Comparison of ENCODE assay signal across 8 cellular contexts in genomic region chr1:53945183-53945432, GRCh38. TPM values are rescaled to one million over a fixed set of nuclear protein-coding genes. Genes with fewer than 3 reads are reported as not detected.
A peak's percentile ranks its signal among the peaks of the same experiment; 100 is the strongest.
DNase-seq lines count a peak whose midpoint lies in the region; ATAC-seq and TF ChIP-seq lines count a peak whose summit lies in the region.

No MANE protein-coding gene starts in this region.

- H3K27me3 ChIP-seq in GM23248 (replicated peaks; ENCODE audit: insufficient read depth) (no peaks in the 10 kb centered on the region), SU-DHL-6 (ENCODE audit: low read length) (no peaks in the 10 kb centered on the region), skeletal muscle satellite cell (ENCODE audit: control insufficient read depth, insufficient read depth, low read length) (no peaks in the 10 kb centered on the region)

- H3K4me3 ChIP-seq in GM23248, result peak overlapping the region; percentile 97
- H3K4me3 ChIP-seq in SU-DHL-6 (ENCODE audit: insufficient read depth, low read length, poor library complexity, severe bottlenecking), result peak overlapping the region; percentile 63
- peak overlapping the region; percentile 96 for H3K4me3 ChIP-seq in fibroblast of villous mesenchyme (ENCODE audit: low read depth, low read length)
- H3K4me3 ChIP-seq in skeletal muscle satellite cell (ENCODE audit: low read length), result peak overlapping the region; percentile 88

- ATAC-seq in GM18511 (IDR thresholded peaks at IDR 0.05; ENCODE audit: unreplicated experiment) (no peak), GM18873 (IDR thresholded peaks at IDR 0.05; ENCODE audit: low FRiP score, unreplicated experiment) (no peak)

- H3K9me3 ChIP-seq in GM23248 (ENCODE audit: low read depth) (no peaks in the 10 kb centered on the region), SU-DHL-6 (ENCODE audit: insufficient read depth, low read length) (no peaks in the 10 kb centered on the region), skeletal muscle satellite cell (replicated peaks; ENCODE audit: low read length) (no peaks in the 10 kb centered on the region)

- H3K4me1 ChIP-seq in GM23248 (ENCODE audit: insufficient read depth), result peaks cover 25% of the 10 kb centered on the region
- H3K4me1 ChIP-seq in skeletal muscle satellite cell (ENCODE audit: control insufficient read depth, insufficient read depth, low read length), result peaks cover 23% of the 10 kb centered on the region

- H3K27ac ChIP-seq in GM23248 (peak overlapping the region; percentile 86), SU-DHL-6 (ENCODE audit: low read depth, low read length) (peak overlapping the region; percentile 76)

- peak overlapping the region; percentile 98 for H2AFZ ChIP-seq in GM23248
- H2AFZ ChIP-seq in SU-DHL-6 (ENCODE audit: low read depth, low read length, severe bottlenecking), result peak overlapping the region; percentile 79

- peak; percentile 71 for DNase-seq in GM23248
- DNase-seq in fibroblast of villous mesenchyme (ENCODE audit: low read depth), result no peak
- DNase-seq in NOMO-1 treated with DMSO at 0.1 percent for 48 hours (lab: John Stamatoyannopoulos, UW; ENCODE audit: unreplicated experiment), result no peak
- no peak for DNase-seq in hepatic stellate cell (ENCODE audit: low spot score)

- peaks cover 6% of the 10 kb centered on the region; the same call in 1 of the 2 replicates for H3K9me2 ChIP-seq in GM23248 (ENCODE audit: insufficient read depth)
- no peaks in the 10 kb centered on the region for H3K9me2 ChIP-seq in SU-DHL-6 (replicated peaks; ENCODE audit: insufficient read depth, low read length)

- in situ Hi-C loops in GM23248 (cut with MboI), result no loop called here

- H3F3A ChIP-seq in GM23248 (ENCODE audit: insufficient read depth) (0 out of 2 replicates have a peak, but pooled peaks cover 3% of the 10 kb centered on the region), SU-DHL-6 (ENCODE audit: insufficient read depth) (peaks cover 14% of the 10 kb centered on the region; the same call in 1 of the 2 replicates)

- peak overlapping the region; percentile 92 for H3K4me2 ChIP-seq in GM23248 (ENCODE audit: unreplicated experiment)
- peak overlapping the region; percentile 85 for H3K4me2 ChIP-seq in SU-DHL-6 (ENCODE audit: low read depth, low read length, poor library complexity, severe bottlenecking)
- H3K4me2 ChIP-seq in skeletal muscle satellite cell (ENCODE audit: low read length), result peak overlapping the region; percentile 83

- no peak for TF ChIP-seq CTCF in SU-DHL-6 (IDR thresholded peaks at IDR 0.05; ENCODE audit: insufficient read depth, low read length, poor library complexity, severe bottlenecking)
- no peak for TF ChIP-seq CTCF in fibroblast of villous mesenchyme (IDR thresholded peaks at IDR 0.05; ENCODE audit: insufficient read depth, low read depth, low read length)

- H3K79me2 ChIP-seq in GM23248 (ENCODE audit: insufficient read depth) (peaks cover 89% of the 10 kb centered on the region), SU-DHL-6 (ENCODE audit: insufficient read depth, low read length) (peaks cover 54% of the 10 kb centered on the region)

- 0% methylated on average over 16 of the region's 16 CpGs for WGBS in GM23248 (ENCODE audit: low coverage in 1 of 2, low lambda C conversion rate in 2 of 2, missing lambda C conversion rate in 2 of 2), 2 experiments

- no peaks in the 10 kb centered on the region for H3K36me3 ChIP-seq in GM23248 (ENCODE audit: low read depth)
- H3K36me3 ChIP-seq in SU-DHL-6 (ENCODE audit: low read length), result no peaks in the 10 kb centered on the region
- peaks cover 6% of the 10 kb centered on the region for H3K36me3 ChIP-seq in skeletal muscle satellite cell (ENCODE audit: insufficient read depth, low read length)

- H3K9ac ChIP-seq in GM23248 (peak overlapping the region; percentile 95), SU-DHL-6 (ENCODE audit: low read length) (peak overlapping the region; percentile 86), skeletal muscle satellite cell (ENCODE audit: low read depth, low read length) (peak overlapping the region; percentile 86)

- H4K20me1 ChIP-seq in GM23248 (ENCODE audit: insufficient read depth) (no peaks in the 10 kb centered on the region), SU-DHL-6 (ENCODE audit: low read depth, low read length) (no peaks in the 10 kb centered on the region)

RNA-seq across cellular contexts. Expression of gene IFT25, which starts 0.4 kb away (rescaled TPM):
- total RNA-seq in GM23248 (2014; rRNA removed; shearing (Covaris generic)), result 5.3 and 18.4 TPM in 2 replicates
- polyA plus RNA-seq in GM23248 (2016; fragmentation: Nextera tagmentation; extraction: Ambion mirVana), result 62.5 and 65.2 TPM in 2 replicates
- 23.5 and 30.2 TPM in 2 replicates for total RNA-seq in fibroblast of villous mesenchyme
- 36.8 and 37.8 TPM in 2 replicates for total RNA-seq in skeletal muscle satellite cell (2012; rRNA removed)

RNA-seq across cellular contexts. Expression of gene LRRC42, which starts 1.0 kb away (rescaled TPM):
- total RNA-seq in GM23248 (2014; rRNA removed; shearing (Covaris generic)), result 41.8 and 42.0 TPM in 2 replicates
- polyA plus RNA-seq in GM23248 (2016; fragmentation: Nextera tagmentation; extraction: Ambion mirVana), result 44.6 and 46.9 TPM in 2 replicates
- total RNA-seq in fibroblast of villous mesenchyme, result 39.0 and 47.1 TPM in 2 replicates
- 24.6 and 31.0 TPM in 2 replicates for total RNA-seq in skeletal muscle satellite cell (2012; rRNA removed)

RNA-seq across cellular contexts. Expression of gene DIO1, which starts 51.1 kb away (rescaled TPM):
- not detected in 2 replicates for total RNA-seq in GM23248 (2014; rRNA removed; shearing (Covaris generic))
- not detected in 2 replicates for polyA plus RNA-seq in GM23248 (2016; fragmentation: Nextera tagmentation; extraction: Ambion mirVana)
- total RNA-seq in fibroblast of villous mesenchyme, result not detected in 2 replicates
- not detected in 2 replicates for total RNA-seq in skeletal muscle satellite cell (2012; rRNA removed)

RNA-seq across cellular contexts. Expression of gene YIPF1, which starts 55.5 kb away (rescaled TPM):
- 19.9 and 21.0 TPM in 2 replicates for total RNA-seq in GM23248 (2014; rRNA removed; shearing (Covaris generic))
- polyA plus RNA-seq in GM23248 (2016; fragmentation: Nextera tagmentation; extraction: Ambion mirVana), result 23.4 and 24.4 TPM in 2 replicates
- 27.4 and 31.1 TPM in 2 replicates for total RNA-seq in fibroblast of villous mesenchyme
- total RNA-seq in skeletal muscle satellite cell (2012; rRNA removed), result 19.8 and 21.8 TPM in 2 replicates
